In genomic region chr20:41261260-41261659, GRCh38 we compare ENCODE assay signal across 20 cellular contexts. TPM values are rescaled to one million over a fixed set of nuclear protein-coding genes. Genes with fewer than 3 reads are reported as not detected.
DNase-seq lines count a peak whose midpoint lies in the region; ATAC-seq and TF ChIP-seq lines count a peak whose summit lies in the region.
"Had no signal": no experiment of that assay in that cellular context is flagged by ENCODE, and none has a peak within 500 bp of the region (broad histone marks: within the 10 kb centered on the region; RNA-seq: fewer than 3 reads in every experiment).

No MANE protein-coding gene starts in this region.

- no peak overlapping the region for H3K27ac Mint-ChIP-seq in GM23338
- H3K27ac Mint-ChIP-seq in stimulated activated naive B cell treated with anti-CD40 and anti-IgM and Interleukin-4, amounts not matched to agents 10 μg/mL and 1 μg/mL and 100 μg/mL, for 72 hours: no peak overlapping the region
- H3K27ac Mint-ChIP-seq: CD4-positive, CD25-positive, alpha-beta regulatory T cell had no signal

- H4K20me1 ChIP-seq in GM23338 (replicated peaks; ENCODE audit: insufficient read depth): no peaks in the 10 kb centered on the region
- H4K20me1 ChIP-seq in PC-3 (ENCODE audit: low read length): no peaks in the 10 kb centered on the region

- H3K27me3 ChIP-seq in GM23338 (ENCODE audit: insufficient read depth): no peaks in the 10 kb centered on the region
- no peaks in the 10 kb centered on the region for H3K27me3 ChIP-seq in PC-3 (ENCODE audit: low read length)

- H3K4me3 ChIP-seq in GM23338 (no peak overlapping the region), PC-3 (ENCODE audit: low read length) (no peak overlapping the region)

- POLR2A ChIA-PET in PC-3 (lab: Charles Lee; ENCODE audit: unreplicated experiment): no interaction called here

- H3K36me3 ChIP-seq in GM23338 (ENCODE audit: insufficient read depth) (no peaks in the 10 kb centered on the region), PC-3 (ENCODE audit: low read depth, low read length) (no peaks in the 10 kb centered on the region; the same call in 1 of the 2 replicates)

- no peak overlapping the region for H3K27ac ChIP-seq in GM23338 (ENCODE audit: low read depth)
- H3K27ac ChIP-seq in PC-3 (ENCODE audit: low read length): no peak overlapping the region
- H3K27ac ChIP-seq in cingulate gyrus (ENCODE audit: low read depth, low read length): peak overlapping the region; percentile 63
- H3K27ac ChIP-seq: HL-60 had no signal

- intact Hi-C loops in PC-3 (cut with micrococcal nuclease): no loop called here

- H3K36me3 Mint-ChIP-seq in GM23338 (ENCODE audit: low read depth): no peaks in the 10 kb centered on the region
- peaks cover 11 to 22% of the 10 kb centered on the region in 2 donors for H3K36me3 Mint-ChIP-seq in stimulated activated naive B cell treated with anti-CD40 and anti-IgM and Interleukin-4, amounts not matched to agents 10 μg/mL and 1 μg/mL and 100 μg/mL, for 72 hours

- H3K79me2 ChIP-seq in GM23338 (replicated peaks; ENCODE audit: insufficient read depth): no peaks in the 10 kb centered on the region
- H3K79me2 ChIP-seq in PC-3 (ENCODE audit: low read length): no peaks in the 10 kb centered on the region

- BruUV-seq in PC-3 (replicated peaks; lab: Mats Ljungman, UMichigan): no TSS peak

- no peaks in the 10 kb centered on the region for H3K9me3 ChIP-seq in PC-3 (ENCODE audit: low read length)
- H3K9me3 ChIP-seq: Caco-2 had no signal

- H3K9ac ChIP-seq in PC-3 (ENCODE audit: low read length): no peak overlapping the region

- H3F3A ChIP-seq in GM23338 (replicated peaks; ENCODE audit: low read depth): no peaks in the 10 kb centered on the region
- H3F3A ChIP-seq in PC-3 (ENCODE audit: low read length, unreplicated experiment): no peaks in the 10 kb centered on the region

- H2AFZ ChIP-seq in GM23338: no peak overlapping the region
- H2AFZ ChIP-seq in PC-3 (ENCODE audit: low read length): no peak overlapping the region

- H3K4me1 Mint-ChIP-seq in GM23338: no peaks in the 10 kb centered on the region
- peaks cover 6% of the 10 kb centered on the region in 2 donors for H3K4me1 Mint-ChIP-seq in stimulated activated naive B cell treated with anti-CD40 and anti-IgM and Interleukin-4, amounts not matched to agents 10 μg/mL and 1 μg/mL and 100 μg/mL, for 72 hours
- H3K4me1 Mint-ChIP-seq: CD4-positive, CD25-positive, alpha-beta regulatory T cell had no signal

- TF ChIP-seq CTCF in GM23338 (conservative IDR thresholded peaks at IDR 0.05; ENCODE audit: low read depth in 2 of 2): no peak
- TF ChIP-seq CTCF in PC-3 (conservative IDR thresholded peaks at IDR 0.05; ENCODE audit: low read depth, low read length): no peak

- H3K4me2 ChIP-seq in GM23338 (no peak overlapping the region), PC-3 (ENCODE audit: low read length) (no peak overlapping the region)

- H3K4me3 Mint-ChIP-seq in GM23338: no peak overlapping the region
- H3K4me3 Mint-ChIP-seq in stimulated activated naive B cell treated with anti-CD40 and anti-IgM and Interleukin-4, amounts not matched to agents 10 μg/mL and 1 μg/mL and 100 μg/mL, for 72 hours: no peak overlapping the region
- H3K4me3 Mint-ChIP-seq: CD4-positive, CD25-positive, alpha-beta regulatory T cell had no signal

- H3K4me1 ChIP-seq in GM23338 (ENCODE audit: insufficient read depth) (no peaks in the 10 kb centered on the region), PC-3 (ENCODE audit: insufficient read depth, low read length) (no peaks in the 10 kb centered on the region)
- H3K4me1 ChIP-seq: Caco-2 had no signal

- H3K9me2 ChIP-seq in GM23338 (ENCODE audit: insufficient read depth) (no peaks in the 10 kb centered on the region), PC-3 (replicated peaks; ENCODE audit: low read length) (no peaks in the 10 kb centered on the region)

- DNase-seq in GM23338 (ENCODE audit: low spot score): no peak
- DNase-seq in PC-3: no peak
- no peak for DNase-seq in left lobe of liver (ENCODE audit: low spot score)
- no peak for DNase-seq in C1 segment of cervical spinal cord (lab: John Stamatoyannopoulos, UW)
- DNase-seq in NOMO-1 treated with dmso at 0.1 percent for 144 hours (lab: John Stamatoyannopoulos, UW; ENCODE audit: unreplicated experiment): no peak
- no peak for DNase-seq in DMS153 (lab: John Stamatoyannopoulos, UW)
- no peak for DNase-seq in stimulated activated naive B cell treated with anti-CD40 and anti-IgM and Interleukin-4, amounts not matched to agents 10 μg/mL and 1 μg/mL and 100 μg/mL, for 72 hours
- DNase-seq: Caco-2; CD4-positive, CD25-positive, alpha-beta regulatory T cell; EL; HCEC 1CT; KG1; NCI-H1417 treated with DMSO at 0.1 percent for 48 hours; NCI-H2029; NCI-H2171 treated with DMSO at 0.1 percent for 48 hours; NCI-H774; SHP77 had no signal

- no peaks in the 10 kb centered on the region for H3K27me3 Mint-ChIP-seq in GM23338 (ENCODE audit: insufficient read depth, low read depth, poor library complexity)
- no peaks in the 10 kb centered on the region for H3K27me3 Mint-ChIP-seq in stimulated activated naive B cell treated with anti-CD40 and anti-IgM and Interleukin-4, amounts not matched to agents 10 μg/mL and 1 μg/mL and 100 μg/mL, for 72 hours
- H3K27me3 Mint-ChIP-seq: CD4-positive, CD25-positive, alpha-beta regulatory T cell had no signal

- ATAC-seq in GM23338 (peak; percentile 48), PC-3 (peak; percentile 48; the same call in 1 of the 2 replicates), left lobe of liver (peak; percentile 36)
- no peak for ATAC-seq in stimulated activated naive B cell treated with anti-CD40 and anti-IgM and Interleukin-4, amounts not matched to agents 10 μg/mL and 1 μg/mL and 100 μg/mL, for 72 hours (replicated peaks)
- ATAC-seq: SK-N-SH treated with all-trans-retinoic acid at 6 μM for 48 hours had no signal

- H3K9me3 Mint-ChIP-seq in GM23338: no peaks in the 10 kb centered on the region
- H3K9me3 Mint-ChIP-seq in stimulated activated naive B cell treated with anti-CD40 and anti-IgM and Interleukin-4, amounts not matched to agents 10 μg/mL and 1 μg/mL and 100 μg/mL, for 72 hours: no peaks in the 10 kb centered on the region
- H3K9me3 Mint-ChIP-seq: CD4-positive, CD25-positive, alpha-beta regulatory T cell had no signal

- CTCF ChIA-PET in PC-3 (lab: Charles Lee): no interaction called here

TF ChIP-seq in GM23338, 12 proteins besides CTCF, POLR2A, EP300 and RAD21:
- TF ChIP-seq ETS1 (IDR thresholded peaks at IDR 0.05) (no peak), REST (IDR thresholded peaks at IDR 0.05; ENCODE audit: unreplicated experiment) (no peak)

RNA-seq across cellular contexts. Expression of gene ZHX3, which starts 56.3 kb away (rescaled TPM):
- total RNA-seq in GM23338 (2014; rRNA removed; shearing (Covaris generic)): 2.8 and 5.3 TPM in 2 replicates
- 1.7 and 4.4 TPM in 2 replicates for polyA plus RNA-seq in GM23338 (2016; fragmentation: Nextera tagmentation; extraction: Ambion mirVana)
- total RNA-seq in PC-3 (2014; rRNA removed): 14.0 and 16.2 TPM in 2 replicates
- 51.4 TPM for total RNA-seq in left lobe of liver

Comparison
In these comparisons a context has a peak if more than half of its experiments do, and no peak if none do; other contexts are left out.
1. ATAC-seq: peak in GM23338 (single experiment), PC-3 (single experiment) and left lobe of liver (single experiment); none in stimulated activated naive B cell treated with anti-CD40 and anti-IgM and Interleukin-4, amounts not matched to agents 10 μg/mL and 1 μg/mL and 100 μg/mL, for 72 hours (0 of 2).